10 cellular contexts compared by ENCODE assay signal in the genomic region with DNA sequence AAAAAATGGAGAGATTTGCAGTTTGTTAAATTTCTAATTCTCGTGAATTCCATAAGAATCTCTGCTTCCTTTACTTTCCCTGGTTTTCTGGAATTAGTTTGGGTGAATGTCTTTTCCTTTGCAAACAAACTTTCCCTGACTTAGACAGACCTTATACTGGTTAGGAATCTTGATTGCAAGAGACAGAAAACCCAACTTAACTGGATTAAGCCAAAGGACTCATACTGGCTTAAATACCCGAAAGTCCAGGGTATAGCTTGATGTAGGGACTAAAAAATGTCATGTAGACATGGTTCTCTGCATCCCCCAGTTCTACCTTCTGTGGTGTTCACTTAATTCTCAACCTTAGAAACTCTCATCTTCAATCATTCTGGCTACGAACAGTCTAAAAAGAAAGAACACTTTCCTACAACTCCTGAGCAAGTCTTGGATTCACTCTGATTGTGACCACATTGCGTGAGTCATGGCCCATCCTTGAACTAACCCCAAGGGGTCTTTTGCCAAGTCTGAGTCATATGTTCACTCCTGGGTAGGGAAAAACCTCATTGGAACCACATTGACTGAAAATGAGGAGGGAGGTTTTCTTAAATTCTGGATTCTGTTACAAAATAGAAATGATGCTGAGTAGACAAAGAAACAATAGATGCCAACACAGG.
A peak's percentile ranks its signal among the peaks of the same experiment; 100 is the strongest.
DNase-seq lines count a peak whose midpoint lies in the region; ATAC-seq and TF ChIP-seq lines count a peak whose summit lies in the region.
"Had no signal": no experiment of that assay in that cellular context is flagged by ENCODE, and none has a peak within 500 bp of the region (broad histone marks: within the 10 kb centered on the region; RNA-seq: fewer than 3 reads in every experiment).

No MANE protein-coding gene starts in this region.

- H4K20me1 ChIP-seq in mammary epithelial cell (ENCODE audit: insufficient read depth, low read length) = no peaks in the 10 kb centered on the region

- peak; percentile 67 for ATAC-seq in activated CD8-positive, alpha-beta T cell treated with anti-CD3 and anti-CD28 coated beads for 36 hours
- no peak for ATAC-seq in activated CD8-positive, alpha-beta T cell treated with anti-CD3 and anti-CD28 coated beads, Interleukin-2, amount 10 ng/mL, durations not matched to agents 7 days and 5 days
- ATAC-seq in HG03039 (IDR thresholded peaks at IDR 0.05; ENCODE audit: unreplicated experiment) = peak; percentile 57
- ATAC-seq: esophagus mucosa had no signal

- no peaks in the 10 kb centered on the region for H3K27me3 ChIP-seq in mammary epithelial cell (ENCODE audit: insufficient read depth, low read length)

- peaks cover 16% of the 10 kb centered on the region for H3K9me3 Mint-ChIP-seq in activated CD8-positive, alpha-beta T cell treated with anti-CD3 and anti-CD28 coated beads for 36 hours
- peaks cover 7% of the 10 kb centered on the region for H3K9me3 Mint-ChIP-seq in activated CD8-positive, alpha-beta T cell treated with anti-CD3 and anti-CD28 coated beads, Interleukin-2, amount 10 ng/mL, durations not matched to agents 7 days and 5 days (ENCODE audit: insufficient read depth)

- H3K4me2 ChIP-seq in mammary epithelial cell (ENCODE audit: insufficient read depth, low read depth, low read length) = peak overlapping the region; percentile 59

- in situ Hi-C loops in mammary epithelial cell (cut with MboI; ENCODE audit: low sequenced_read_pairs in 2 of 2) = no loop called here

- H3K27me3 Mint-ChIP-seq in activated CD8-positive, alpha-beta T cell treated with anti-CD3 and anti-CD28 coated beads for 36 hours = no peaks in the 10 kb centered on the region
- no peaks in the 10 kb centered on the region for H3K27me3 Mint-ChIP-seq in activated CD8-positive, alpha-beta T cell treated with anti-CD3 and anti-CD28 coated beads, Interleukin-2, amount 10 ng/mL, durations not matched to agents 7 days and 5 days (ENCODE audit: low read depth)

- dilution Hi-C loops in mammary epithelial cell (cut with HindIII; ENCODE audit: low sequenced_read_pairs) = no loop called here

- no peak overlapping the region for H3K4me3 ChIP-seq in mammary epithelial cell (replicated peaks in 1 of 3; ENCODE audit: insufficient read depth in 1 of 3, low read depth in 2 of 3, low read length in 3 of 3)

- H3K36me3 Mint-ChIP-seq in activated CD8-positive, alpha-beta T cell treated with anti-CD3 and anti-CD28 coated beads for 36 hours (ENCODE audit: low read depth) = peaks cover 3% of the 10 kb centered on the region
- no peaks in the 10 kb centered on the region for H3K36me3 Mint-ChIP-seq in activated CD8-positive, alpha-beta T cell treated with anti-CD3 and anti-CD28 coated beads, Interleukin-2, amount 10 ng/mL, durations not matched to agents 7 days and 5 days (ENCODE audit: low read depth)

- BruUV-seq in mammary epithelial cell (replicated peaks; lab: Mats Ljungman, UMichigan) = no TSS peak

- H3K27ac ChIP-seq in mammary epithelial cell (ENCODE audit: insufficient read depth, low read depth, low read length) = peak overlapping the region; percentile 58

- CTCF ChIA-PET in activated CD8-positive, alpha-beta T cell treated with anti-CD3 and anti-CD28 coated beads for 36 hours (lab: Charles Lee) = interaction anchor here (1.1 to 1.4 kb wide), 3 partner anchors 101 to 141 kb away, joined by 3 read pairs; no protein-coding TSS in a partner anchor
- CTCF ChIA-PET in activated CD8-positive, alpha-beta T cell treated with anti-CD3 and anti-CD28 coated beads, Interleukin-2, amount 10 ng/mL, durations not matched to agents 7 days and 5 days (lab: Charles Lee) = no interaction called here
- CTCF ChIA-PET in mammary epithelial cell (lab: Charles Lee; ENCODE audit: low non-redundant PET) = no interaction called here

- no peak overlapping the region for H3K4me3 Mint-ChIP-seq in activated CD8-positive, alpha-beta T cell treated with anti-CD3 and anti-CD28 coated beads for 36 hours
- H3K4me3 Mint-ChIP-seq in activated CD8-positive, alpha-beta T cell treated with anti-CD3 and anti-CD28 coated beads, Interleukin-2, amount 10 ng/mL, durations not matched to agents 7 days and 5 days = no peak overlapping the region

- H3K9me3 ChIP-seq in mammary epithelial cell (replicated peaks; ENCODE audit: insufficient read depth, low read length) = peaks cover 10% of the 10 kb centered on the region

- H3K4me1 ChIP-seq in mammary epithelial cell (ENCODE audit: insufficient read depth, low read length) = peaks cover 12% of the 10 kb centered on the region

- POLR2A ChIA-PET in activated CD8-positive, alpha-beta T cell treated with anti-CD3 and anti-CD28 coated beads for 36 hours (lab: Charles Lee) = no interaction called here
- POLR2A ChIA-PET in activated CD8-positive, alpha-beta T cell treated with anti-CD3 and anti-CD28 coated beads, Interleukin-2, amount 10 ng/mL, durations not matched to agents 7 days and 5 days (lab: Charles Lee) = no interaction called here

- no peaks in the 10 kb centered on the region for H3K36me3 ChIP-seq in mammary epithelial cell (ENCODE audit: insufficient read depth, low read length)

- peak overlapping the region; percentile 26 for H2AFZ ChIP-seq in mammary epithelial cell (ENCODE audit: low read depth, low read length)

- intact Hi-C loops in activated CD8-positive, alpha-beta T cell treated with anti-CD3 and anti-CD28 coated beads for 36 hours (cut with micrococcal nuclease) = no loop called here
- intact Hi-C loops in mammary epithelial cell (cut with micrococcal nuclease) = no loop called here

- 28% methylated on average over 4 of the region's 4 CpGs for WGBS in mammary epithelial cell (ENCODE audit: low coverage, missing lambda C conversion rate)

- no peaks in the 10 kb centered on the region for H3K79me2 ChIP-seq in mammary epithelial cell (ENCODE audit: insufficient read depth, low read length)

- H3K9ac ChIP-seq in mammary epithelial cell (ENCODE audit: insufficient read depth, low read length) = no peak overlapping the region

- DNase-seq in activated CD8-positive, alpha-beta T cell treated with anti-CD3 and anti-CD28 coated beads for 36 hours = peak; percentile 47
- DNase-seq in activated CD8-positive, alpha-beta T cell treated with anti-CD3 and anti-CD28 coated beads, Interleukin-2, amount 10 ng/mL, durations not matched to agents 7 days and 5 days = no peak
- peak; percentile 81 for DNase-seq in mammary epithelial cell
- DNase-seq in stimulated activated CD4-positive, alpha-beta T cell treated with anti-CD3 and anti-CD28 coated beads, Interleukin-2, amount 100 ng/mL, for 48 hours = peak; percentile 3 to 17
- no peak for DNase-seq in SHP77 treated with DMSO at 0.1 percent for 48 hours (lab: John Stamatoyannopoulos, UW)
- no peak for DNase-seq in NCI-H345 treated with DMSO at 0.1 percent for 48 hours (lab: John Stamatoyannopoulos, UW; ENCODE audit: unreplicated experiment)
- DNase-seq in SW480 (ENCODE audit: low spot score) = no peak
- DNase-seq: AML-193 had no signal

- TF ChIP-seq CTCF in activated CD8-positive, alpha-beta T cell treated with anti-CD3 and anti-CD28 coated beads for 36 hours (IDR thresholded peaks at IDR 0.05) = no peak
- TF ChIP-seq CTCF in mammary epithelial cell (conservative IDR thresholded peaks at IDR 0.05 in 1 of 2, IDR thresholded peaks at IDR 0.05 in 1 of 2; ENCODE audit: extremely low read depth in 1 of 2, insufficient read depth in 1 of 2, low read depth in 1 of 2, low read length in 2 of 2) = no peak

- H3K4me1 Mint-ChIP-seq in activated CD8-positive, alpha-beta T cell treated with anti-CD3 and anti-CD28 coated beads for 36 hours (ENCODE audit: low read depth) = peaks cover 10% of the 10 kb centered on the region
- no peaks in the 10 kb centered on the region for H3K4me1 Mint-ChIP-seq in activated CD8-positive, alpha-beta T cell treated with anti-CD3 and anti-CD28 coated beads, Interleukin-2, amount 10 ng/mL, durations not matched to agents 7 days and 5 days (ENCODE audit: low read depth)

- no peak overlapping the region for H3K27ac Mint-ChIP-seq in activated CD8-positive, alpha-beta T cell treated with anti-CD3 and anti-CD28 coated beads for 36 hours
- no peak overlapping the region for H3K27ac Mint-ChIP-seq in activated CD8-positive, alpha-beta T cell treated with anti-CD3 and anti-CD28 coated beads, Interleukin-2, amount 10 ng/mL, durations not matched to agents 7 days and 5 days

Comparison
In these comparisons a context has a peak if more than half of its experiments do, and no peak if none do; other contexts are left out.
1. DNase-seq: peak in activated CD8-positive, alpha-beta T cell treated with anti-CD3 and anti-CD28 coated beads for 36 hours (single experiment), mammary epithelial cell (single experiment) and stimulated activated CD4-positive, alpha-beta T cell treated with anti-CD3 and anti-CD28 coated beads, Interleukin-2, amount 100 ng/mL, for 48 hours (2 of 2); none in activated CD8-positive, alpha-beta T cell treated with anti-CD3 and anti-CD28 coated beads, Interleukin-2, amount 10 ng/mL, durations not matched to agents 7 days and 5 days (single experiment), SHP77 treated with DMSO at 0.1 percent for 48 hours (single experiment), NCI-H345 treated with DMSO at 0.1 percent for 48 hours (single experiment) and SW480 (single experiment).